Comparison of ENCODE assay signal across 8 cellular contexts in genomic region chr19:35267818-35268545, GRCh38. TPM values are rescaled to one million over a fixed set of nuclear protein-coding genes. Genes with fewer than 3 reads are reported as not detected.
DNase-seq lines count a peak whose midpoint lies in the region; TF ChIP-seq lines count a peak whose summit lies in the region.

No MANE protein-coding gene starts in this region.

- H3K27me3 ChIP-seq in iPS-15b (ENCODE audit: control insufficient read depth, insufficient read depth, low read length) (no peaks in the 10 kb centered on the region), skeletal muscle tissue (ENCODE audit: control insufficient read depth in 3 of 3, insufficient read depth in 3 of 3, low read length in 3 of 3) (no peaks in the 10 kb centered on the region)

- no peaks in the 10 kb centered on the region for H3K9me3 Mint-ChIP-seq in brain

- peaks cover 25% of the 10 kb centered on the region for H3K4me1 Mint-ChIP-seq in brain

- H3K4me3 ChIP-seq in HFF-Myc (replicated peaks; ENCODE audit: low read depth, low read length) (peak overlapping the region; percentile 81), iPS-15b (ENCODE audit: low read depth, low read length) (peak overlapping the region; percentile 63), skeletal muscle tissue (ENCODE audit: low read length in 3 of 3) (peak overlapping the region; percentile 85 to 87 (median 86))

- DNase-seq in GM04503 (ENCODE audit: low read depth) (peak; percentile 9), HFF-Myc (ENCODE audit: extremely low read depth, low read depth) (no peak), NCI-H1105 treated with DMSO at 0.1 percent for 48 hours (lab: John Stamatoyannopoulos, UW) (peak; percentile 70), UCSD-AML1 (lab: John Stamatoyannopoulos, UW; ENCODE audit: unreplicated experiment) (peak; percentile 84), NCI-H2107 (lab: John Stamatoyannopoulos, UW) (no peak)

- peaks cover 2% of the 10 kb centered on the region for H3K4me1 ChIP-seq in iPS-15b (ENCODE audit: control insufficient read depth, insufficient read depth, low read length)
- peaks cover 29 to 51% (median 37%) of the 10 kb centered on the region in 3 donors for H3K4me1 ChIP-seq in skeletal muscle tissue (ENCODE audit: control insufficient read depth in 3 of 3, insufficient read depth in 3 of 3, low read length in 3 of 3)

- H3K36me3 Mint-ChIP-seq in brain, result peaks cover 23% of the 10 kb centered on the region

- H3K27me3 Mint-ChIP-seq in brain, result peaks cover 4% of the 10 kb centered on the region

- peak overlapping the region; percentile 91 to 99 (median 98) for H3K27ac Mint-ChIP-seq in brain

- H3K9ac ChIP-seq in iPS-15b (ENCODE audit: low read depth, low read length) (peak overlapping the region; percentile 76), skeletal muscle tissue (ENCODE audit: low read depth in 1 of 3, low read length in 3 of 3) (peak overlapping the region; percentile 91 to 96 (median 95))

- H3K9me3 ChIP-seq in iPS-15b (ENCODE audit: control insufficient read depth, insufficient read depth, low read length) (no peaks in the 10 kb centered on the region), skeletal muscle tissue (ENCODE audit: control insufficient read depth in 3 of 3, low read length in 3 of 3) (no peaks in the 10 kb centered on the region)

- peaks cover 37% of the 10 kb centered on the region for H3K36me3 ChIP-seq in iPS-15b (ENCODE audit: control insufficient read depth, insufficient read depth, low read length)
- H3K36me3 ChIP-seq in skeletal muscle tissue (ENCODE audit: control insufficient read depth in 3 of 3, insufficient read depth in 3 of 3, low read length in 3 of 3), result peaks cover 27 to 28% (median 27%) of the 10 kb centered on the region in 3 donors

- peak overlapping the region; percentile 91 for H3K27ac ChIP-seq in skeletal muscle tissue (ENCODE audit: low read depth, low read length)

- TF ChIP-seq CTCF in HFF-Myc (IDR thresholded peaks at IDR 0.05; ENCODE audit: low read depth, low read length, missing control alignments) (no peak), brain (conservative IDR thresholded peaks at IDR 0.05) (no peak)

- H3K4me3 Mint-ChIP-seq in brain, result peak overlapping the region; percentile 91 to 98 (median 95)

RNA-seq across cellular contexts. Expression of gene USF2, which starts 0.8 kb away (rescaled TPM):
- polyA plus RNA-seq in brain (ENCODE audit: insufficient read depth, low read depth, low replicate concordance), result 192 TPM
- total RNA-seq in skeletal muscle tissue, result 24.5 TPM

RNA-seq across cellular contexts. Expression of gene HAMP, which starts 14.3 kb away (rescaled TPM):
- 2.1 TPM for polyA plus RNA-seq in brain (ENCODE audit: insufficient read depth, low read depth, low replicate concordance)
- not detected for total RNA-seq in skeletal muscle tissue

RNA-seq across cellular contexts. Expression of gene LSR, which starts 19.2 kb away (rescaled TPM):
- 68.3 TPM for polyA plus RNA-seq in brain (ENCODE audit: insufficient read depth, low read depth, low replicate concordance)
- 0.52 TPM for total RNA-seq in skeletal muscle tissue

RNA-seq across cellular contexts. Expression of gene MAG, which starts 24.0 kb away (rescaled TPM):
- 311 TPM for polyA plus RNA-seq in brain (ENCODE audit: insufficient read depth, low read depth, low replicate concordance)
- 1.6 TPM for total RNA-seq in skeletal muscle tissue

RNA-seq across cellular contexts. Expression of gene FAM187B, which starts 39.4 kb away (rescaled TPM):
- 0.29 TPM for polyA plus RNA-seq in brain (ENCODE audit: insufficient read depth, low read depth, low replicate concordance)
- total RNA-seq in skeletal muscle tissue, result not detected

Comparison
In these comparisons a context has a peak if more than half of its experiments do, and no peak if none do; other contexts are left out.
1. DNase-seq: peak in GM04503 (single experiment), NCI-H1105 treated with DMSO at 0.1 percent for 48 hours (single experiment) and UCSD-AML1 (single experiment); none in HFF-Myc (single experiment) and NCI-H2107 (single experiment).
2. Peak in every context shown above with its lines, with median percentiles within 50 percentile points of each other: H3K4me3 ChIP-seq.